8 cellular contexts compared by ENCODE assay signal in the genomic region with DNA sequence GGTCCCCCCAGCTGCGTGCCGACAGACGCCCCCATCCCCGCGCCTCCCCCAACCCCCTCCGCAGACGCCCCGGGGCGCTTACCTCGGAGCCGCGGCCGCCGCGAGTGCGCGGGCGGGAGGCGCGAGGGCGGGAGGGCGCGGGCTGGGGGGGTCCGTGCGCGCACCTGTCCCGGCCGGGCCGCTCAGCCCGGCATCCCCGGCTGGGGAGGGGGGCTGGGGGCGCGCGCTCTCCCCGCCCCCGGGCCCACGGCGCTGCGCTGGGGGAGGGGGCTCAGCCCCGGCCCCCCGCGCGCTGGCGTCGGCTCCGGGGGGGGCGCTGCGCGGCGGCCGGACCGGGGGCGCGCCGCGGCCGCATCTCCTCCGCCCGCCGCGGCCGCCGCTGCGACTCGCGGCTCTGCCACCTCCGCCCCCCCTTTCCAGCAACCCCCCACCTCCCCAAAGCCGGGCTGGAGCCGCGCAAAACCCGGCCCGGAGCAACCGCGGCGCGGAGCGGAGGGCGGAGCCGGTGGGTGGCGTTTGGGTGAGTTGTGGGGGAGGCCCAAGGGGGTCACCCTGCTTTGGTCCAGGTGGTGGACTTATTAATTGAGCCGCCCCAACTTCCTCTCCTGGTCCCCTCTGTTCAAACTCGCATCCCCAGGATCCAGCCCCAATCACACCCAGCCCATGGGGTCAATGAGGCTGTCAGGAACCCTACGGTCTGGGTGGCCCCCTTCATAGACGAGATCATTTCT. TPM values are rescaled to one million over a fixed set of nuclear protein-coding genes. Genes with fewer than 3 reads are reported as not detected.
DNase-seq lines count a peak whose midpoint lies in the region; ATAC-seq, FAIRE-seq and TF ChIP-seq lines count a peak whose summit lies in the region.

No MANE protein-coding gene starts in this region.

- no peak overlapping the region for H2AFZ ChIP-seq in astrocyte (ENCODE audit: low read depth, low read length)

- H3K27me3 ChIP-seq in HL-60 (ENCODE audit: insufficient read depth, poor library complexity, severe bottlenecking) (peaks cover 54% of the 10 kb centered on the region), astrocyte (ENCODE audit: insufficient read depth, low read length) (peaks cover 43% of the 10 kb centered on the region), transverse colon (peaks cover 99% of the 10 kb centered on the region)

- no peak for FAIRE-seq in astrocyte (lab: Jason Lieb, UNC)

- peak overlapping the region; percentile 75 for H3K4me3 Mint-ChIP-seq in astrocyte (ENCODE audit: unreplicated experiment)

- in situ Hi-C loops in transverse colon (cut with MboI; ENCODE audit: low pct_ligation_motif_present in 1 of 4, low pct_unique_long_range_greater_than_20kb in 1 of 4, low sequenced_read_pairs in 3 of 4), result no loop called here

- H3K36me3 Mint-ChIP-seq in astrocyte (ENCODE audit: low read depth, unreplicated experiment), result peaks cover 2% of the 10 kb centered on the region

- H3K9me3 ChIP-seq in astrocyte (ENCODE audit: insufficient read depth, low read depth, low read length) (no peaks in the 10 kb centered on the region), transverse colon (no peaks in the 10 kb centered on the region)

- H3K4me3 ChIP-seq in HL-60 (replicated peaks; ENCODE audit: insufficient read depth, low read length) (peak overlapping the region; percentile 20), astrocyte (ENCODE audit: insufficient read depth, low read depth, low read length) (no peak overlapping the region), transverse colon (peak overlapping the region in 2 of 4 donors; percentile 8 to 23)

- no peaks in the 10 kb centered on the region for H4K20me1 ChIP-seq in astrocyte (ENCODE audit: insufficient read depth, low read length)

- H3K4me1 Mint-ChIP-seq in astrocyte (ENCODE audit: low read depth, unreplicated experiment), result no peaks in the 10 kb centered on the region

- no peak for ATAC-seq in GM21528 (IDR thresholded peaks at IDR 0.05; ENCODE audit: low FRiP score, unreplicated experiment)
- ATAC-seq in left lobe of liver, result no peak

- H3K4me1 ChIP-seq in astrocyte (ENCODE audit: insufficient read depth, low read length), result peaks cover 6% of the 10 kb centered on the region
- H3K4me1 ChIP-seq in transverse colon, result peaks cover 9 to 20% (median 15%) of the 10 kb centered on the region in 4 donors

- no peak overlapping the region for H3K27ac Mint-ChIP-seq in astrocyte (ENCODE audit: unreplicated experiment)

- peak overlapping the region; percentile 22 for H3K4me2 ChIP-seq in astrocyte (ENCODE audit: low read length)

- H3K27ac ChIP-seq in HL-60 (replicated peaks) (no peak overlapping the region), astrocyte (ENCODE audit: low read depth, low read length) (no peak overlapping the region), transverse colon (no peak overlapping the region)

- H3K36me3 ChIP-seq in astrocyte (ENCODE audit: insufficient read depth, low read length), result no peaks in the 10 kb centered on the region
- H3K36me3 ChIP-seq in transverse colon, result no peaks in the 10 kb centered on the region

- no peaks in the 10 kb centered on the region for H3K79me2 ChIP-seq in astrocyte (ENCODE audit: insufficient read depth, low read length)

- peak; percentile 15 for DNase-seq in COLO668 (lab: John Stamatoyannopoulos, UW; ENCODE audit: unreplicated experiment)
- no peak for DNase-seq in HL-60 (ENCODE audit: low read depth in 1 of 2, low spot score in 1 of 2)
- DNase-seq in astrocyte (ENCODE audit: low read depth), result no peak
- DNase-seq in myocyte (ENCODE audit: low read depth), result peak; percentile 70
- DNase-seq in transverse colon, result no peak
- DNase-seq in central memory CD4-positive, alpha-beta T cell, result no peak
- no peak for DNase-seq in left lobe of liver (ENCODE audit: low spot score)

- peaks cover 17% of the 10 kb centered on the region for H3K27me3 Mint-ChIP-seq in astrocyte (ENCODE audit: low read depth, unreplicated experiment)

- intact Hi-C loops in transverse colon (cut with DNase I; ENCODE audit: low total_unique reads), result no loop called here

- TF ChIP-seq POLR2A in transverse colon (IDR thresholded peaks at IDR 0.05), result no peak

- no peak overlapping the region for H3K9ac ChIP-seq in astrocyte (ENCODE audit: low read length)

- no peaks in the 10 kb centered on the region for H3K9me3 Mint-ChIP-seq in astrocyte (ENCODE audit: unreplicated experiment)

- 2% methylated on average over 16 of the region's 84 CpGs; no CpG with 5 or more reads in 1 of the 2 donors for WGBS in transverse colon (ENCODE audit: low coverage in 1 of 2), 2 donors

- no peak for TF ChIP-seq EP300 in transverse colon (IDR thresholded peaks at IDR 0.05; ENCODE audit: low read depth)

- TF ChIP-seq CTCF in HL-60 (IDR thresholded peaks at IDR 0.05; ENCODE audit: insufficient read depth, low read length) (no peak), astrocyte (IDR thresholded peaks at IDR 0.05; ENCODE audit: insufficient read depth, low read depth, low read length) (no peak), transverse colon (IDR thresholded peaks at IDR 0.05) (no peak)

RNA-seq across cellular contexts. Expression of a gene that starts 22.1 kb away (rescaled TPM):
- total RNA-seq in astrocyte (14.3 and 17.5 TPM in 2 replicates), myocyte (373 and 483 TPM in 2 replicates), transverse colon (1 to 10 TPM in 3 of 4 donors, under 1 TPM in 1; 1.00 to 4.1 (median 1.7) TPM), left lobe of liver (1.8 TPM)
- 75.2 TPM for polyA plus RNA-seq in myocyte (2012)

RNA-seq across cellular contexts. Expression of a gene that starts 41.7 kb away (rescaled TPM):
- total RNA-seq in astrocyte, result 0.14 and 0.19 TPM in 2 replicates
- total RNA-seq in myocyte, result 0.05 TPM in 1 of 2 replicates, not detected in the other
- not detected for polyA plus RNA-seq in myocyte (2012)
- 10 to 100 TPM in 3 of 4 donors, 1 to 10 TPM in 1; 1.9 to 18.1 (median 14.4) TPM for total RNA-seq in transverse colon
- total RNA-seq in left lobe of liver, result 328 TPM

RNA-seq across cellular contexts. Expression of a gene that starts 46.5 kb away (rescaled TPM):
- total RNA-seq in astrocyte (not detected in 2 replicates), myocyte (not detected in 2 replicates), transverse colon (1 to 10 TPM in 3 of 4 donors, not detected in 1; 2.7 to 6.7 (median 6.0) TPM), left lobe of liver (136 TPM)
- polyA plus RNA-seq in myocyte (2012), result not detected

RNA-seq across cellular contexts. Expression of a gene that starts 57.8 kb away (rescaled TPM):
- total RNA-seq in astrocyte (2.9 and 3.0 TPM in 2 replicates), myocyte (3.7 and 7.5 TPM in 2 replicates), transverse colon (10 to 100 TPM in 1 of 4 donors, 1 to 10 TPM in 3; 4.5 to 12.0 (median 8.5) TPM), left lobe of liver (24.5 TPM)
- polyA plus RNA-seq in myocyte (2012), result 8.0 TPM

Comparison
In these comparisons a context has a peak if more than half of its experiments do, and no peak if none do; other contexts are left out.
1. DNase-seq: peak in COLO668 (single experiment) and myocyte (single experiment); none in HL-60 (0 of 2), astrocyte (single experiment), transverse colon (single experiment), central memory CD4-positive, alpha-beta T cell (single experiment) and left lobe of liver (single experiment).
2. RNA of a gene that starts 22.1 kb away (total RNA-seq): 373 to 483 TPM in myocyte; 14.3 to 17.5 TPM in astrocyte, 1.00 to 4.1 TPM in transverse colon and 1.8 TPM in left lobe of liver (single experiment); every median in the first group is over 10 times any median in the second.
3. RNA of a gene that starts 41.7 kb away (total RNA-seq): 328 TPM in left lobe of liver (single experiment); 1.9 to 18.1 TPM in transverse colon, 0.14 to 0.19 TPM in astrocyte and 0.05 TPM in myocyte; every median in the first group is over 10 times any median in the second.
4. RNA of a gene that starts 46.5 kb away (total RNA-seq): 136 TPM in left lobe of liver (single experiment); 2.7 to 6.7 TPM in transverse colon, not detected in astrocyte and not detected in myocyte; every median in the first group is over 10 times any median in the second.